11 cellular contexts compared by ENCODE assay signal in genomic region chr16:75219838-75220237, GRCh38. TPM values are rescaled to one million over a fixed set of nuclear protein-coding genes. Genes with fewer than 3 reads are reported as not detected.
DNase-seq lines count a peak whose midpoint lies in the region; ATAC-seq and TF ChIP-seq lines count a peak whose summit lies in the region.
"Had no signal": no experiment of that assay in that cellular context is flagged by ENCODE, and none has a peak within 500 bp of the region (broad histone marks: within the 10 kb centered on the region; RNA-seq: fewer than 3 reads in every experiment).

No MANE protein-coding gene starts in this region.

- H3K9me3 ChIP-seq in SU-DHL-6 (ENCODE audit: insufficient read depth, low read length) (no peaks in the 10 kb centered on the region), lower lobe of right lung (no peaks in the 10 kb centered on the region)
- H3K9me3 ChIP-seq in effector memory CD4-positive, alpha-beta T cell (ENCODE audit: control insufficient read depth, low read length), result no peaks in the 10 kb centered on the region

- no peaks in the 10 kb centered on the region for H3K27me3 ChIP-seq in SU-DHL-6 (ENCODE audit: low read length)
- peaks cover under 1% of the 10 kb centered on the region for H3K27me3 ChIP-seq in lower lobe of right lung (ENCODE audit: low read depth)
- H3K27me3 ChIP-seq in effector memory CD4-positive, alpha-beta T cell (replicated peaks; ENCODE audit: control insufficient read depth, insufficient read depth, low read length, poor library complexity, severe bottlenecking), result no peaks in the 10 kb centered on the region

- H3K79me2 ChIP-seq in SU-DHL-6 (ENCODE audit: insufficient read depth, low read length), result no peaks in the 10 kb centered on the region

- no peaks in the 10 kb centered on the region for H3K9me2 ChIP-seq in SU-DHL-6 (replicated peaks; ENCODE audit: insufficient read depth, low read length)

- no peaks in the 10 kb centered on the region for H3K36me3 ChIP-seq in SU-DHL-6 (ENCODE audit: low read length)
- H3K36me3 ChIP-seq in lower lobe of right lung, result no peaks in the 10 kb centered on the region
- no peaks in the 10 kb centered on the region for H3K36me3 ChIP-seq in effector memory CD4-positive, alpha-beta T cell (ENCODE audit: control insufficient read depth, insufficient read depth, low read length)

- no peak overlapping the region for H2AFZ ChIP-seq in SU-DHL-6 (ENCODE audit: low read depth, low read length, severe bottlenecking)

- H3K4me2 ChIP-seq in SU-DHL-6 (ENCODE audit: low read depth, low read length, poor library complexity, severe bottlenecking), result peak overlapping the region; percentile 21

- H3K27ac ChIP-seq in SU-DHL-6 (ENCODE audit: low read depth, low read length) (no peak overlapping the region), lower lobe of right lung (no peak overlapping the region)
- no peak overlapping the region for H3K27ac ChIP-seq in effector memory CD4-positive, alpha-beta T cell (ENCODE audit: insufficient read depth, low read length, poor library complexity, severe bottlenecking)

- H3F3A ChIP-seq in SU-DHL-6 (ENCODE audit: insufficient read depth), result no peaks in the 10 kb centered on the region

- no peak overlapping the region for H3K4me3 ChIP-seq in SU-DHL-6 (ENCODE audit: insufficient read depth, low read length, poor library complexity, severe bottlenecking)
- peak overlapping the region; percentile 22 for H3K4me3 ChIP-seq in lower lobe of right lung
- H3K4me3 ChIP-seq in effector memory CD4-positive, alpha-beta T cell (ENCODE audit: insufficient read depth, low read depth, low read length, poor library complexity, severe bottlenecking), result no peak overlapping the region
- H3K4me3 ChIP-seq: skin epidermis had no signal

- intact Hi-C loops in lower lobe of right lung (cut with DNase I), result no loop called here

- ATAC-seq in GM18499 (IDR thresholded peaks at IDR 0.05; ENCODE audit: insufficient read depth, unreplicated experiment) (peak; percentile 41), GM21360 (IDR thresholded peaks at IDR 0.05; ENCODE audit: unreplicated experiment) (peak; percentile 57), lower lobe of right lung (no peak), GM18511 (IDR thresholded peaks at IDR 0.05; ENCODE audit: unreplicated experiment) (no peak)

- H3K4me1 ChIP-seq in lower lobe of right lung, result peaks cover 7% of the 10 kb centered on the region
- no peaks in the 10 kb centered on the region for H3K4me1 ChIP-seq in effector memory CD4-positive, alpha-beta T cell (ENCODE audit: control insufficient read depth, insufficient read depth, low read length, poor library complexity, severe bottlenecking)

- no peak for TF ChIP-seq CTCF in SU-DHL-6 (IDR thresholded peaks at IDR 0.05; ENCODE audit: insufficient read depth, low read length, poor library complexity, severe bottlenecking)
- TF ChIP-seq CTCF in lower lobe of right lung (IDR thresholded peaks at IDR 0.05), result no peak

- no peak for DNase-seq in lower lobe of right lung
- no peak for DNase-seq in NCI-H82 (lab: John Stamatoyannopoulos, UW)
- no peak for DNase-seq in effector memory CD4-positive, alpha-beta T cell
- no peak for DNase-seq in NCI-H2171 treated with DMSO at 0.1 percent for 48 hours (lab: John Stamatoyannopoulos, UW)
- DNase-seq: NCI-H1694 treated with DMSO at 0.1 percent for 48 hours had no signal

- H3K9ac ChIP-seq in SU-DHL-6 (ENCODE audit: low read length), result no peak overlapping the region

- H4K20me1 ChIP-seq in SU-DHL-6 (ENCODE audit: low read depth, low read length), result no peaks in the 10 kb centered on the region

RNA-seq across cellular contexts. Expression of gene CTRB1, which starts 1.1 kb away (rescaled TPM):
- total RNA-seq in lower lobe of right lung, result not detected
- total RNA-seq: Daoy had no signal

RNA-seq across cellular contexts. Expression of gene CTRB2, which starts 12.9 kb away (rescaled TPM):
- 0.44 TPM for total RNA-seq in lower lobe of right lung
- total RNA-seq: Daoy had no signal

RNA-seq across cellular contexts. Expression of gene BCAR1, which starts 31.6 kb away (rescaled TPM):
- 65.1 TPM for total RNA-seq in lower lobe of right lung

Comparison
In these comparisons a context has a peak if more than half of its experiments do, and no peak if none do; other contexts are left out.
1. ATAC-seq: peak in GM18499 (single experiment) and GM21360 (single experiment); none in lower lobe of right lung (0 of 2) and GM18511 (single experiment).